ENCODE assay signal across 9 cellular contexts in genomic region chr21:31732891-31733520, GRCh38. TPM values are rescaled to one million over a fixed set of nuclear protein-coding genes. Genes with fewer than 3 reads are reported as not detected.
DNase-seq lines count a peak whose midpoint lies in the region; ATAC-seq, FAIRE-seq and TF ChIP-seq lines count a peak whose summit lies in the region.
"Had no signal": no experiment of that assay in that cellular context is flagged by ENCODE, and none has a peak within 500 bp of the region (broad histone marks: within the 10 kb centered on the region; RNA-seq: fewer than 3 reads in every experiment).

No MANE protein-coding gene starts in this region.

- TF ChIP-seq POLR2A in GM12891 (IDR thresholded peaks at IDR 0.05; ENCODE audit: low read depth, low read length) = no peak

- H3K4me3 ChIP-seq in AG09309 (ENCODE audit: control insufficient read depth, low read depth, low read length) (peak overlapping the region; percentile 46), psoas muscle (peak overlapping the region; percentile 98)

- peaks cover 4% of the 10 kb centered on the region for H3K4me1 Mint-ChIP-seq in T-helper 17 cell

- no peaks in the 10 kb centered on the region for H3K27me3 Mint-ChIP-seq in T-helper 17 cell
- H3K27me3 Mint-ChIP-seq: memory B cell had no signal

- H3K27ac Mint-ChIP-seq in T-helper 17 cell = no peak overlapping the region
- H3K27ac Mint-ChIP-seq: memory B cell had no signal

- H3K27ac ChIP-seq in epithelial cell of prostate = peak overlapping the region; percentile 85
- H3K27ac ChIP-seq in psoas muscle = peak overlapping the region; percentile 99

- DNase-seq in AG09309 (ENCODE audit: low read depth) (no peak), GM12891 (ENCODE audit: insufficient read length, low spot score) (no peak), SK-MEL-5 (ENCODE audit: low read depth, low spot score) (peak; percentile 14), epithelial cell of prostate (ENCODE audit: low read depth, low spot score) (no peak), psoas muscle (no peak), T-helper 17 cell (no peak)

- H3K4me3 Mint-ChIP-seq in T-helper 17 cell = no peak overlapping the region
- H3K4me3 Mint-ChIP-seq: memory B cell had no signal

- WGBS in psoas muscle, 3 donors = 48 to 52% (median 50%) methylated on average over 9 of the region's 9 CpGs

- no peaks in the 10 kb centered on the region for H3K36me3 ChIP-seq in psoas muscle (ENCODE audit: insufficient read depth in 1 of 2, low read depth in 1 of 2)

- in situ Hi-C loops in SK-MEL-5 (cut with HindIII; ENCODE audit: low pct_unique_long_range_greater_than_20kb, low sequenced_read_pairs) = no loop called here

- no peaks in the 10 kb centered on the region for H3K27me3 ChIP-seq in psoas muscle (ENCODE audit: insufficient read depth in 3 of 3, low read length in 2 of 3)

- H3K4me1 ChIP-seq in psoas muscle = peaks cover 41% of the 10 kb centered on the region

- no peaks in the 10 kb centered on the region for H3K36me3 Mint-ChIP-seq in T-helper 17 cell (ENCODE audit: low read depth)
- H3K36me3 Mint-ChIP-seq: memory B cell had no signal

- intact Hi-C loops in psoas muscle (cut with DNase I) = loop anchor here (5.0 to 10.0 kb wide), 2 partner anchors 62 to 879 kb away; partner anchors contain the start of gene CFAP298 (in 1 of the 2)

- H3K9me3 ChIP-seq in psoas muscle = no peaks in the 10 kb centered on the region
- H3K9me3 ChIP-seq in T-helper 17 cell (ENCODE audit: control insufficient read depth, low read length, poor library complexity, severe bottlenecking) = no peaks in the 10 kb centered on the region

- ATAC-seq in psoas muscle (no peak), HG03469 (IDR thresholded peaks at IDR 0.05; ENCODE audit: unreplicated experiment) (no peak), T-helper 17 cell (no peak), HG02840 (IDR thresholded peaks at IDR 0.05; ENCODE audit: low FRiP score, unreplicated experiment) (no peak)

- peak; percentile 57 for FAIRE-seq in GM12891 (lab: Jason Lieb, UNC)

- TF ChIP-seq CTCF in AG09309 (IDR thresholded peaks at IDR 0.05; ENCODE audit: control insufficient read depth, insufficient read depth, low read depth, low read length, missing control alignments) = no peak
- no peak for TF ChIP-seq CTCF in psoas muscle (IDR thresholded peaks at IDR 0.05)

TF ChIP-seq in GM12891, 5 proteins besides CTCF, POLR2A, EP300 and RAD21:
- TF ChIP-seq SPI1 (IDR thresholded peaks at IDR 0.05; ENCODE audit: low read depth, low read length) = no peak
- no peak for TF ChIP-seq PAX5 (IDR thresholded peaks at IDR 0.05; ENCODE audit: insufficient read depth, low read length, severe bottlenecking)
- no peak for TF ChIP-seq POLR2AphosphoS5 (IDR thresholded peaks at IDR 0.05; ENCODE audit: low read depth, low read length)
- no peak for TF ChIP-seq POU2F2 (IDR thresholded peaks at IDR 0.05; ENCODE audit: low read depth, low read length)
- TF ChIP-seq TAF1 (IDR thresholded peaks at IDR 0.05; ENCODE audit: low read depth, low read length) = no peak

RNA-seq across cellular contexts. Expression of gene SCAF4, which starts 1.1 kb away (rescaled TPM):
- 15.6 TPM for polyA plus RNA-seq in GM12891 (2012; ENCODE audit: low read depth, missing spikeins)
- 3.5 TPM in 2 replicates for total RNA-seq in SK-MEL-5 (2014; rRNA removed; shearing (Covaris generic))
- polyA plus RNA-seq in SK-MEL-5 (2015; cell fraction: cytosol; rRNA removed) = 19.7 and 26.4 TPM in 2 replicates
- polyA plus RNA-seq in SK-MEL-5 (2015; cell fraction: nucleus; rRNA removed) = 41.4 and 51.5 TPM in 2 replicates
- 10 to 100 TPM; 17.3 to 23.9 (median 23.5) TPM for total RNA-seq in psoas muscle
- 10 to 100 TPM in 1 of 3 donors, 1 to 10 TPM in 2; 7.5 to 17.3 (median 9.0) TPM for polyA plus RNA-seq in psoas muscle
- total RNA-seq in T-helper 17 cell = 10 to 100 TPM; 53.8 to 61.3 TPM
